ENCODE assay signal across 8 cellular contexts in genomic region chr16:28211758-28212531, GRCh38. TPM values are rescaled to one million over a fixed set of nuclear protein-coding genes. Genes with fewer than 3 reads are reported as not detected.
A peak's percentile ranks its signal among the peaks of the same experiment; 100 is the strongest.
DNase-seq lines count a peak whose midpoint lies in the region; ATAC-seq, FAIRE-seq and TF ChIP-seq lines count a peak whose summit lies in the region.

Gene XPO6 (minus strand): TSS chr16:28211965. CDS start chr16:28211368, 597 bp downstream.

- in situ Hi-C loops in IMR-90 (cut with MboI; ENCODE audit: low sequenced_read_pairs): no loop called here

- H3K79me1 ChIP-seq in IMR-90 (ENCODE audit: low read depth in 1 of 2, low read length in 2 of 2): peaks cover 0 to 28% of the 10 kb centered on the region in 2 experiments; a peak in 2 of 4 replicates

- peak within 1 kb of the TSS; percentile 95 for H2AFZ ChIP-seq in IMR-90 (replicated peaks; ENCODE audit: low read length, poor library complexity)
- H2AFZ ChIP-seq in OCI-LY7 (ENCODE audit: low read length): peak within 1 kb of the TSS; percentile 97
- H2AFZ ChIP-seq in endothelial cell of umbilical vein (ENCODE audit: low read depth, low read length): peak within 1 kb of the TSS; percentile 100

- intact Hi-C loops in IMR-90 (cut with micrococcal nuclease) (loop anchor here (5.0 to 10.0 kb wide), 5 partner anchors 40 to 427 kb away; no protein-coding TSS in a partner anchor), OCI-LY7 (cut with micrococcal nuclease; ENCODE audit: unreplicated experiment) (no loop called here), endothelial cell of umbilical vein (cut with micrococcal nuclease) (loop anchor here (2.0 kb wide), 4 partner anchors 15 to 67 kb away; no protein-coding TSS in a partner anchor)

- no peak for TF ChIP-seq RAD21 in IMR-90 (IDR thresholded peaks at IDR 0.05; ENCODE audit: low read length)

- H4K20me1 ChIP-seq in IMR-90 (ENCODE audit: insufficient read depth, low read length) (peaks cover 29% of the 10 kb centered on the region), OCI-LY7 (ENCODE audit: insufficient read depth, low read length) (peaks cover 13% of the 10 kb centered on the region), endothelial cell of umbilical vein (replicated peaks; ENCODE audit: control insufficient read depth, extremely low read depth, insufficient read depth, low read length) (no peaks in the 10 kb centered on the region)

- H3K36me3 ChIP-seq in IMR-90 (ENCODE audit: control insufficient read depth, insufficient read depth, low read length): peaks cover 14% of the 10 kb centered on the region
- peaks cover 36% of the 10 kb centered on the region for H3K36me3 ChIP-seq in OCI-LY7 (ENCODE audit: insufficient read depth, low read length)
- H3K36me3 ChIP-seq in endothelial cell of umbilical vein (ENCODE audit: control insufficient read depth in 2 of 2, extremely low read depth in 1 of 2, insufficient read depth in 2 of 2, low read length in 2 of 2): peaks cover 0 to 3% of the 10 kb centered on the region in 2 experiments

- H3K27ac ChIP-seq in IMR-90 (ENCODE audit: insufficient read depth, low read length) (peak within 1 kb of the TSS; percentile 94), OCI-LY7 (ENCODE audit: low read depth, low read length, poor library complexity, severe bottlenecking) (peak within 1 kb of the TSS; percentile 53), endothelial cell of umbilical vein (ENCODE audit: insufficient read depth, low read depth, low read length) (peak within 1 kb of the TSS; percentile 64)

- H3K9me1 ChIP-seq in IMR-90 (ENCODE audit: insufficient read depth, low read length) (peaks cover 16% of the 10 kb centered on the region), endothelial cell of umbilical vein (replicated peaks; ENCODE audit: control insufficient read depth, extremely low read depth, insufficient read depth, low read length) (no peaks in the 10 kb centered on the region)

- peak within 1 kb of the TSS; percentile 57 for H3K18ac ChIP-seq in IMR-90 (ENCODE audit: low read depth, low read length)

- peak; percentile 72 for TF ChIP-seq POLR2A in IMR-90 (IDR thresholded peaks at IDR 0.05; ENCODE audit: low read depth, low read length)
- peak; percentile 72 for TF ChIP-seq POLR2A in endothelial cell of umbilical vein (IDR thresholded peaks at IDR 0.05; ENCODE audit: low read depth, low read length)

- H3K9me3 ChIP-seq in IMR-90 (ENCODE audit: control insufficient read depth, insufficient read depth, low read length) (no peaks in the 10 kb centered on the region), OCI-LY7 (ENCODE audit: low read length) (no peaks in the 10 kb centered on the region), endothelial cell of umbilical vein (replicated peaks; ENCODE audit: control insufficient read depth, insufficient read depth, low read length) (no peaks in the 10 kb centered on the region)

- no peaks in the 10 kb centered on the region for H3K27me3 ChIP-seq in IMR-90 (ENCODE audit: control insufficient read depth, insufficient read depth, low read length)
- no peaks in the 10 kb centered on the region for H3K27me3 ChIP-seq in endothelial cell of umbilical vein (ENCODE audit: control insufficient read depth in 2 of 2, insufficient read depth in 2 of 2, low read length in 2 of 2)

- ATAC-seq in GM21526 (IDR thresholded peaks at IDR 0.05; ENCODE audit: low FRiP score, unreplicated experiment): peak; percentile 65
- peak; percentile 90 for ATAC-seq in IMR-90 (ENCODE audit: low read depth)

- H2BK120ac ChIP-seq in IMR-90 (ENCODE audit: low read depth, low read length): peak within 1 kb of the TSS; percentile 56; the same call in 1 of the 2 replicates

- WGBS in IMR-90 (ENCODE audit: extremely low coverage in 2 of 2, insufficient read length in 1 of 2), 2 experiments: 0% methylated on average over 16 of the region's 76 CpGs; no CpG with 5 or more reads in 1 of the 2 experiments

- H3K4me3 ChIP-seq in IMR-90 (ENCODE audit: insufficient read depth, low read depth, low read length) (peak within 1 kb of the TSS; percentile 77), OCI-LY7 (ENCODE audit: low read depth, low read length, poor library complexity, severe bottlenecking) (peak within 1 kb of the TSS; percentile 81), endothelial cell of umbilical vein (replicated peaks in 1 of 3; ENCODE audit: insufficient read depth in 1 of 3, low read depth in 1 of 3, low read length in 3 of 3) (peak within 1 kb of the TSS; percentile 40 to 90 (median 56))

- H3K56ac ChIP-seq in IMR-90 (ENCODE audit: extremely low read depth, insufficient read depth, low read length): peak within 1 kb of the TSS; percentile 77

- TF ChIP-seq CTCF in IMR-90 (conservative IDR thresholded peaks at IDR 0.05; ENCODE audit: low read depth, low read length): no peak
- no peak for TF ChIP-seq CTCF in OCI-LY7 (conservative IDR thresholded peaks at IDR 0.05; ENCODE audit: low read length)
- no peak for TF ChIP-seq CTCF in endothelial cell of umbilical vein (IDR thresholded peaks at IDR 0.05; ENCODE audit: extremely low read depth in 1 of 2, insufficient read depth in 1 of 2, low read depth in 1 of 2, low read length in 2 of 2)

- peak within 1 kb of the TSS; percentile 97 for H2AK9ac ChIP-seq in IMR-90 (replicated peaks; ENCODE audit: low read depth, low read length, poor library complexity)

- peak within 1 kb of the TSS; percentile 84 for H2AK5ac ChIP-seq in IMR-90 (ENCODE audit: low read depth, low read length)

- peak; percentile 90 for FAIRE-seq in endothelial cell of umbilical vein (lab: Jason Lieb, UNC)

- peak within 1 kb of the TSS; percentile 96 for H4K8ac ChIP-seq in IMR-90 (ENCODE audit: low read depth in 2 of 2, low read length in 2 of 2)

- H3K14ac ChIP-seq in IMR-90 (replicated peaks; ENCODE audit: low read depth, low read length): peak within 1 kb of the TSS; percentile 93

- CTCF ChIA-PET in IMR-90 (lab: Yijun Ruan, JAX) (interaction anchor here (0.6 to 1.1 kb wide), 2 partner anchors 34 to 92 kb away, joined by 3 read pairs; no protein-coding TSS in a partner anchor), OCI-LY7 (lab: Charles Lee; ENCODE audit: unreplicated experiment) (no interaction called here), endothelial cell of umbilical vein (lab: Charles Lee) (no interaction called here)

- POLR2A ChIA-PET in IMR-90 (lab: Charles Lee; ENCODE audit: unreplicated experiment): no interaction called here
- POLR2A ChIA-PET in OCI-LY7 (lab: Charles Lee): interaction anchor here (0.9 to 1.2 kb wide), 2 partner anchors 61 kb away, joined by 3 to 4 read pairs; no protein-coding TSS in a partner anchor
- POLR2A ChIA-PET in endothelial cell of umbilical vein (lab: Charles Lee): interaction anchor here (0.7 kb wide), 1 partner anchor 15 kb away, joined by 3 read pairs; no protein-coding TSS in a partner anchor

- peak; percentile 99 for DNase-seq in D341Med (ENCODE audit: low spot score)
- DNase-seq in IMR-90: peak; percentile 89
- peak; percentile 94 for DNase-seq in OCI-LY7 (ENCODE audit: low spot score)
- peak; percentile 99 for DNase-seq in activated T-cell treated with anti-CD3 and anti-CD28 coated beads for 1 hour (ENCODE audit: low read depth)
- peak; percentile 91 for DNase-seq in endothelial cell of umbilical vein (ENCODE audit: low read depth, low spot score)
- DNase-seq in middle frontal gyrus (ENCODE audit: extremely low spot score, low spot score): peak; percentile 87
- peak; percentile 98 to 99 for DNase-seq in stimulated activated CD8-positive, alpha-beta memory T cell treated with anti-CD3 and anti-CD28 coated beads, Interleukin-2, amount 100 ng/mL, for 1 hour (ENCODE audit: low read depth in 2 of 2)

- dilution Hi-C loops in IMR-90 (cut with HindIII; ENCODE audit: low sequenced_read_pairs, unreplicated experiment) (no loop called here), endothelial cell of umbilical vein (cut with MboI; ENCODE audit: extremely low pct_ligation_motif_present, low sequenced_read_pairs) (no loop called here)

- peak within 1 kb of the TSS; percentile 75; the same call in 1 of the 3 replicates for H2BK15ac ChIP-seq in IMR-90 (ENCODE audit: low read depth, low read length)

- H3K4ac ChIP-seq in IMR-90 (ENCODE audit: low read depth, low read length): peak within 1 kb of the TSS; percentile 88

- H2BK20ac ChIP-seq in IMR-90 (ENCODE audit: low read depth, low read length): peak within 1 kb of the TSS; percentile 30; the same call in 1 of the 2 replicates

- peak within 1 kb of the TSS; percentile 91 for H2BK5ac ChIP-seq in IMR-90 (ENCODE audit: low read depth, low read length, poor library complexity, severe bottlenecking)

- H3K79me2 ChIP-seq in OCI-LY7 (ENCODE audit: insufficient read depth, low read depth, low read length) (peaks cover 45% of the 10 kb centered on the region), endothelial cell of umbilical vein (ENCODE audit: control insufficient read depth, insufficient read depth, low read length) (peaks cover 42% of the 10 kb centered on the region)

- H3K4me2 ChIP-seq in IMR-90 (ENCODE audit: low read depth, low read length) (peak within 1 kb of the TSS; percentile 96), OCI-LY7 (ENCODE audit: low read length) (peak within 1 kb of the TSS; percentile 84), endothelial cell of umbilical vein (ENCODE audit: insufficient read depth, low read length) (peak within 1 kb of the TSS; percentile 94)

- peak within 1 kb of the TSS; percentile 85 for H4K5ac ChIP-seq in IMR-90 (ENCODE audit: low read depth, low read length)

- peak within 1 kb of the TSS; percentile 90 for H4K91ac ChIP-seq in IMR-90 (ENCODE audit: insufficient read depth, low read depth, low read length)

- no peaks in the 10 kb centered on the region for H3K9me2 ChIP-seq in OCI-LY7 (ENCODE audit: insufficient read depth, low read length)

- H3K9ac ChIP-seq in IMR-90 (ENCODE audit: low read depth, low read length) (peak within 1 kb of the TSS; percentile 97), endothelial cell of umbilical vein (replicated peaks; ENCODE audit: extremely low read depth, insufficient read depth, low read length) (peak within 1 kb of the TSS; percentile 78)

- BruUV-seq in IMR-90 (replicated peaks; lab: Mats Ljungman, UMichigan): no TSS peak
- no TSS peak for BruUV-seq in OCI-LY7 (replicated peaks; lab: Mats Ljungman, UMichigan)
- BruUV-seq in endothelial cell of umbilical vein (replicated peaks; lab: Mats Ljungman, UMichigan): no TSS peak

- H3K23ac ChIP-seq in IMR-90 (ENCODE audit: low read depth, low read length): peak within 1 kb of the TSS; percentile 92

- peaks cover 8% of the 10 kb centered on the region for H3K4me1 ChIP-seq in IMR-90 (ENCODE audit: control insufficient read depth, insufficient read depth, low read length)
- peaks cover 25% of the 10 kb centered on the region for H3K4me1 ChIP-seq in OCI-LY7 (ENCODE audit: insufficient read depth, low read length, poor library complexity, severe bottlenecking)
- H3K4me1 ChIP-seq in endothelial cell of umbilical vein (ENCODE audit: control insufficient read depth, extremely low read depth, insufficient read depth, low read length): peaks cover 40% of the 10 kb centered on the region

RNA-seq across cellular contexts. Expression of gene XPO6, which starts in this region (rescaled TPM):
- total RNA-seq in IMR-90 (2012; rRNA removed): 103 and 108 TPM in 2 replicates
- polyA plus RNA-seq in IMR-90 (2012; rRNA removed): 184 and 202 TPM in 2 replicates
- 213 and 433 TPM in 2 replicates for polyA plus RNA-seq in IMR-90 (2012; cell fraction: cytosol; rRNA removed)
- 272 and 467 TPM in 2 replicates for polyA plus RNA-seq in IMR-90 (2012; cell fraction: nucleus; rRNA removed; ENCODE audit: low replicate concordance)
- 110 and 130 TPM in 2 replicates for total RNA-seq in OCI-LY7 (2014; rRNA removed; shearing (Covaris generic))
- total RNA-seq in OCI-LY7 (2022): 167 and 186 TPM in 2 replicates
- total RNA-seq in endothelial cell of umbilical vein: 154 and 170 TPM in 2 replicates
- polyA plus RNA-seq in endothelial cell of umbilical vein: 272 and 328 TPM in 2 replicates
- polyA plus RNA-seq in endothelial cell of umbilical vein (2011; cell fraction: cytosol; rRNA removed): 182 and 201 TPM in 2 replicates
- 345 and 383 TPM in 2 replicates for polyA plus RNA-seq in endothelial cell of umbilical vein (2011; cell fraction: nucleus; rRNA removed)
- 117 and 121 TPM in 2 replicates for polyA plus RNA-seq in endothelial cell of umbilical vein (2012)
- polyA minus RNA-seq in endothelial cell of umbilical vein: 313 and 346 TPM in 2 replicates
- polyA minus RNA-seq in endothelial cell of umbilical vein (2011; cell fraction: cytosol; rRNA and poly(A)+ RNA removed): 215 TPM
- polyA minus RNA-seq in endothelial cell of umbilical vein (2011; cell fraction: nucleus; rRNA and poly(A)+ RNA removed): 300 and 415 TPM in 2 replicates

Comparison
In these comparisons a context has a peak if more than half of its experiments do, and no peak if none do; other contexts are left out.
1. Peak in every context shown above with its lines: DNase-seq, ATAC-seq, H3K4me3 ChIP-seq and H3K27ac ChIP-seq.